8 cellular contexts compared by ENCODE assay signal in the genomic region with DNA sequence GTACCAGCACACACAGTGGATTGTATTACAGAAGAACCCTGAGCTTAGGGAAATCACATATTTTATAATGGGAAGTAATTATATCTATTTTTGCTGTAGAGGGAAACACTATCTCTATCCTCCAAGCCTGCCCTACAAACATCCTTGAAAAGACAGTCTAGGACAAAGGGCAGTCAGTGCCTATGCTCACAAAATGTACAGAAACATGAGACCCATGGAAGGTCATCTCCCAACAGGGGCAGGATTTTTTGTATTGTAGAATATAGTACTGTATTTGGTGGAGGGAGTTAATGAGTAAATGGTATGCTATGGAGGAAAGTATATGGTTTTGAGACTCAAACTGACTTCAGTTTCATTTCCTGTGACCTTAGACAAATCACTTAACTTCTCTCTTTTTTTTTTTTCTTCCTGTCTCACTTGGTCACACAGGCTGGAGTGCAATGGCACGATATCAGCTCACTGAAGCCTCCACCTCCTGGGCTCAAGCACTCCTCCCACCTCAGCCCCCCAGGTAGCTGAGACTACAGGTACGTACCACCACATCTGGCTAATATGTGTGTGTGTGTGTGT. TPM values are rescaled to one million over a fixed set of nuclear protein-coding genes. Genes with fewer than 3 reads are reported as not detected.
DNase-seq lines count a peak whose midpoint lies in the region; ATAC-seq and TF ChIP-seq lines count a peak whose summit lies in the region.

No MANE protein-coding gene starts in this region.

- no peak overlapping the region for H2BK12ac ChIP-seq in mesenchymal stem cell (ENCODE audit: low read length in 2 of 2)

- H2AK5ac ChIP-seq in mesenchymal stem cell (ENCODE audit: low read length, severe bottlenecking), result no peak overlapping the region

- no peak overlapping the region for H3K4me3 ChIP-seq in left lung
- H3K4me3 ChIP-seq in mesenchymal stem cell (ENCODE audit: insufficient read depth in 1 of 2, low read depth in 1 of 2, low read length in 2 of 2), result no peak overlapping the region
- H3K4me3 ChIP-seq in foreskin fibroblast (ENCODE audit: low read depth in 1 of 2, low read length in 2 of 2), result no peak overlapping the region

- no peak overlapping the region for H2BK5ac ChIP-seq in mesenchymal stem cell (ENCODE audit: low read depth, low read length, poor library complexity, severe bottlenecking)

- H3K4me2 ChIP-seq in mesenchymal stem cell (ENCODE audit: low read length, poor library complexity, severe bottlenecking), result no peak overlapping the region

- H3K79me1 ChIP-seq in mesenchymal stem cell (replicated peaks; ENCODE audit: low read length, poor library complexity, severe bottlenecking), result peaks cover under 1% of the 10 kb centered on the region

- no peak overlapping the region for H2AFZ ChIP-seq in mesenchymal stem cell (ENCODE audit: low read depth, low read length)

- ATAC-seq in GM18868 (IDR thresholded peaks at IDR 0.05; ENCODE audit: unreplicated experiment) (peak; percentile 85), GM21723 (IDR thresholded peaks at IDR 0.05; ENCODE audit: unreplicated experiment) (peak; percentile 78), HG03520 (IDR thresholded peaks at IDR 0.05; ENCODE audit: unreplicated experiment) (peak; percentile 89), left lung (peak; percentile 29)

- no peak overlapping the region for H3K23ac ChIP-seq in mesenchymal stem cell (ENCODE audit: low read length in 2 of 2)

- H3K9me3 ChIP-seq in left lung (no peaks in the 10 kb centered on the region), mesenchymal stem cell (ENCODE audit: control insufficient read depth, low read length) (no peaks in the 10 kb centered on the region)

- H3K27ac ChIP-seq in left lung (peak overlapping the region in 1 of 2 donors; percentile 51), mesenchymal stem cell (ENCODE audit: low read length, poor library complexity, severe bottlenecking) (no peak overlapping the region)

- H4K8ac ChIP-seq in mesenchymal stem cell (ENCODE audit: low read length), result no peak overlapping the region

- intact Hi-C loops in left lung (cut with DNase I), result no loop called here

- DNase-seq in left lung (no peak), NCI-H2029 treated with DMSO at 0.1 percent for 48 hours (lab: John Stamatoyannopoulos, UW) (no peak), HuH-7.5 (ENCODE audit: low spot score) (no peak), mesenchymal stem cell (no peak), foreskin fibroblast (no peak)

- no peak overlapping the region for H3K9ac ChIP-seq in mesenchymal stem cell (ENCODE audit: low read length)

- H3K18ac ChIP-seq in mesenchymal stem cell (ENCODE audit: low read depth in 1 of 2, low read length in 2 of 2), result no peak overlapping the region

- H4K91ac ChIP-seq in mesenchymal stem cell (ENCODE audit: low read length), result no peak overlapping the region

- H3K4me1 ChIP-seq in left lung, result peaks cover under 1 to 10% of the 10 kb centered on the region in 2 donors
- H3K4me1 ChIP-seq in mesenchymal stem cell (ENCODE audit: control insufficient read depth, insufficient read depth, low read depth, low read length), result peaks cover 2% of the 10 kb centered on the region

- no peaks in the 10 kb centered on the region for H3K27me3 ChIP-seq in left lung
- H3K27me3 ChIP-seq in mesenchymal stem cell (ENCODE audit: control insufficient read depth in 1 of 2, insufficient read depth in 1 of 2, low read length in 2 of 2), result no peaks in the 10 kb centered on the region

- H2BK120ac ChIP-seq in mesenchymal stem cell (ENCODE audit: low read depth, low read length), result no peak overlapping the region

- TF ChIP-seq CTCF in left lung (IDR thresholded peaks at IDR 0.05) (no peak), foreskin fibroblast (IDR thresholded peaks at IDR 0.05; ENCODE audit: low read depth, low read length) (no peak)

- no peak overlapping the region for H2BK15ac ChIP-seq in mesenchymal stem cell (ENCODE audit: low read depth, poor library complexity, severe bottlenecking)

- H3K14ac ChIP-seq in mesenchymal stem cell (ENCODE audit: low read length in 2 of 2), result no peak overlapping the region

- no peak overlapping the region for H3K4ac ChIP-seq in mesenchymal stem cell (ENCODE audit: low read depth in 1 of 2, low read length in 2 of 2)

- 92% methylated on average over 2 of the region's 2 CpGs for whole genome bisulfite sequencing in mesenchymal stem cell

- H3K36me3 ChIP-seq in left lung (no peaks in the 10 kb centered on the region), mesenchymal stem cell (ENCODE audit: control insufficient read depth in 1 of 2, insufficient read depth in 2 of 2, low read depth in 1 of 2, low read length in 2 of 2) (peaks cover 0 to 3% of the 10 kb centered on the region in 2 experiments)

RNA-seq across cellular contexts. Expression of gene RAB14, which starts 5.8 kb away (rescaled TPM):
- 100 to 1,000 TPM in 1 of 2 donors, 10 to 100 TPM in 1; 94.1 to 111 TPM for total RNA-seq in left lung
- polyA plus RNA-seq in mesenchymal stem cell (2013, experiment 1 of 2), result 40.1 TPM
- polyA plus RNA-seq in mesenchymal stem cell (2013, experiment 2 of 2), result 41.9 TPM

Comparison
In these comparisons a context has a peak if more than half of its experiments do, and no peak if none do; other contexts are left out.
1. ATAC-seq: peak in every context shown above with its lines; median percentile 89 in HG03520; 85 in GM18868; 78 in GM21723; 29 in left lung.